39 cellular contexts compared by ENCODE assay signal in the genomic region with DNA sequence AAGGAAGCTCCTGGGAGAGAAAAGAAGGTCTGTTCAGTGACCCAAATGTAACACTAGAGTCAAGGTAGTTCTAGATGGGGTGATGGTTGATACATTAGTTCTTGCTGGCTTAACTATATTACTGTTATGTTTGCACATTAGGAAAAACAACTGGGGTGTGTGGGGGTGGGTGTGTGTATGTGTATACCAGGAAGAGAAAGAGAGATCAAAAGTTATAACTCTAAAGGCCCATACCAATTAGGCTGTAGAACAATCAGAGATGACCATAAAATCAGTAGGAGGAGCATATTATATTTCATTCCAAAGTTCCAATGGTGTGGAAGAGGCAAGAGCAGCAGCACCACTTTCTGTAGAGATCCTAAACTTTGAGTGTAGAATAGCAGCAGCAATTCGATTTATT.
"Had no signal": no experiment of that assay in that cellular context is flagged by ENCODE, and none has a peak within 500 bp of the region (broad histone marks: within the 10 kb centered on the region; RNA-seq: fewer than 3 reads in every experiment).

No MANE protein-coding gene starts in this region.

- H3K4me1 ChIP-seq: ascending aorta, body of pancreas, breast epithelium had no signal

- H3K9me3 Mint-ChIP-seq: activated CD4-positive, alpha-beta memory T cell treated with anti-CD3 and anti-CD28 coated beads, Interleukin-2, amount 10 ng/mL, durations not matched to agents 7 days and 5 days; activated naive CD4-positive, alpha-beta T cell treated with anti-CD3 and anti-CD28 coated beads, Interleukin-2, amount 50 U/mL, for 24 hours; activated naive CD8-positive, alpha-beta T cell treated with anti-CD3 and anti-CD28 coated beads, Interleukin-2, amount 10 ng/mL, durations not matched to agents 7 days and 5 days; activated naive CD8-positive, alpha-beta T cell treated with anti-CD3 and anti-CD28 coated beads, Interleukin-2, amount 50 U/mL, for 24 hours; activated T-cell treated with anti-CD3 and anti-CD28 coated beads, Interleukin-2, amount 50 U/mL, for 24 hours; activated T-helper 2 cell treated with anti-CD3 and anti-CD28 coated beads, Interferon-gamma antibody, Interleukin-2, Interleukin-4, amounts not matched to agents 10 μg/mL and 5 μg/mL and 100 μg/mL, durations not matched to agents 14 hours and 24 hours and 36 hours; T-helper 2 cell treated with Interferon-gamma antibody and Interleukin-4, amounts not matched to agents 5 μg/mL and 100 μg/mL, for 36 hours had no signal

- ATAC-seq: activated CD4-positive, alpha-beta T cell treated with anti-CD3 and anti-CD28 coated beads for 36 hours; activated CD4-positive, CD25-positive, alpha-beta regulatory T cell treated with anti-CD3 and anti-CD28 coated beads, Interleukin-2, amount 50 U/mL, for 24 hours; activated CD8-positive, alpha-beta memory T cell treated with anti-CD3 and anti-CD28 coated beads, Interleukin-2, amount 10 ng/mL, durations not matched to agents 7 days and 5 days; activated CD8-positive, alpha-beta T cell treated with anti-CD3 and anti-CD28 coated beads, Interleukin-2, amount 10 ng/mL, durations not matched to agents 7 days and 5 days; activated naive CD8-positive, alpha-beta T cell treated with anti-CD3 and anti-CD28 coated beads, Interleukin-2, amount 50 U/mL, for 24 hours; body of pancreas; WTC11 had no signal

- H3K27ac ChIP-seq: ascending aorta, body of pancreas, brain microvascular endothelial cell, breast epithelium, WERI-Rb-1 had no signal

- H3K4me3 ChIP-seq: ascending aorta, body of pancreas, breast epithelium had no signal

- H3K27me3 Mint-ChIP-seq: activated naive CD4-positive, alpha-beta T cell treated with anti-CD3 and anti-CD28 coated beads, Interleukin-2, amount 10 ng/mL, durations not matched to agents 7 days and 5 days; activated naive CD4-positive, alpha-beta T cell treated with anti-CD3 and anti-CD28 coated beads, Interleukin-2, amount 50 U/mL, for 24 hours; activated naive CD8-positive, alpha-beta T cell had no signal

- H3K36me3 Mint-ChIP-seq: activated CD8-positive, alpha-beta memory T cell treated with anti-CD3 and anti-CD28 coated beads, Interleukin-2, amount 10 ng/mL, durations not matched to agents 7 days and 5 days; activated naive CD4-positive, alpha-beta T cell treated with anti-CD3 and anti-CD28 coated beads, Interleukin-2, amount 50 U/mL, for 24 hours; activated naive CD8-positive, alpha-beta T cell had no signal

- H3K27ac Mint-ChIP-seq: activated CD4-positive, alpha-beta memory T cell treated with anti-CD3 and anti-CD28 coated beads, Interleukin-2, amount 10 ng/mL, durations not matched to agents 7 days and 5 days; activated CD4-positive, alpha-beta T cell treated with anti-CD3 and anti-CD28 coated beads for 36 hours; activated CD8-positive, alpha-beta memory T cell treated with anti-CD3 and anti-CD28 coated beads, Interleukin-2, amount 10 ng/mL, durations not matched to agents 7 days and 5 days; activated CD8-positive, alpha-beta T cell treated with anti-CD3 and anti-CD28 coated beads, Interleukin-2, amount 10 ng/mL, durations not matched to agents 7 days and 5 days; activated naive CD4-positive, alpha-beta T cell treated with anti-CD3 and anti-CD28 coated beads, Interleukin-2, amount 10 ng/mL, durations not matched to agents 7 days and 5 days; activated naive CD4-positive, alpha-beta T cell treated with anti-CD3 and anti-CD28 coated beads, Interleukin-2, amount 50 U/mL, for 24 hours; activated naive CD8-positive, alpha-beta T cell; activated naive CD8-positive, alpha-beta T cell treated with anti-CD3 and anti-CD28 coated beads, Interleukin-2, amount 10 ng/mL, durations not matched to agents 7 days and 5 days; activated naive CD8-positive, alpha-beta T cell treated with anti-CD3 and anti-CD28 coated beads, Interleukin-2, amount 50 U/mL, for 24 hours; activated T-cell treated with anti-CD3 and anti-CD28 coated beads, Interleukin-2, amount 50 U/mL, for 24 hours; activated T-helper 2 cell treated with anti-CD3 and anti-CD28 coated beads, Interferon-gamma antibody, Interleukin-2, Interleukin-4, amounts not matched to agents 10 μg/mL and 5 μg/mL and 100 μg/mL, durations not matched to agents 14 hours and 24 hours and 36 hours; T-helper 1 cell treated with Interleukin-12 subunit alpha and Interleukin-12 subunit beta and Interleukin-4 antibody, amounts not matched to agents 30 μg/mL and 1 μg/mL, for 36 hours; T-helper 2 cell treated with Interferon-gamma antibody and Interleukin-4, amounts not matched to agents 5 μg/mL and 100 μg/mL, for 36 hours; WTC11 had no signal

- DNase-seq: activated CD4-positive, alpha-beta memory T cell treated with anti-CD3 and anti-CD28 coated beads, Interleukin-2, amount 10 ng/mL, durations not matched to agents 7 days and 5 days; activated CD4-positive, alpha-beta T cell treated with anti-CD3 and anti-CD28 coated beads for 1 hour; activated CD4-positive, alpha-beta T cell treated with anti-CD3 and anti-CD28 coated beads for 36 hours; activated CD4-positive, alpha-beta T cell treated with anti-CD3 and anti-CD28 coated beads for 48 hours; activated CD4-positive, alpha-beta T cell treated with anti-CD3 and anti-CD28 coated beads, Interleukin-2, amount 10 ng/mL, durations not matched to agents 7 days and 5 days; activated CD4-positive, alpha-beta T cell treated with anti-CD3 and anti-CD28 coated beads, Interleukin-2, amount 50 U/mL, for 48 hours; activated CD4-positive, CD25-positive, alpha-beta regulatory T cell; activated CD8-positive, alpha-beta memory T cell treated with anti-CD3 and anti-CD28 coated beads for 24 hours; activated CD8-positive, alpha-beta memory T cell treated with anti-CD3 and anti-CD28 coated beads, Interleukin-2, amount 10 ng/mL, durations not matched to agents 7 days and 5 days; activated CD8-positive, alpha-beta memory T cell treated with anti-CD3 and anti-CD28 coated beads, Interleukin-2, amount 50 U/mL, for 48 hours; activated CD8-positive, alpha-beta T cell treated with anti-CD3 and anti-CD28 coated beads, Interleukin-2, amount 10 ng/mL, durations not matched to agents 7 days and 5 days; activated effector memory CD4-positive, alpha-beta T cell treated with Interleukin-2 at 50 U/mL for 16 hours; activated gamma-delta T cell; activated naive CD4-positive, alpha-beta T cell treated with anti-CD3 and anti-CD28 coated beads, Interleukin-2, amount 10 ng/mL, durations not matched to agents 7 days and 5 days; activated naive CD4-positive, alpha-beta T cell treated with Interleukin-2 at 50 U/mL for 16 hours; activated naive CD8-positive, alpha-beta T cell treated with anti-CD3 and anti-CD28 coated beads, Interleukin-2, amount 10 ng/mL, durations not matched to agents 7 days and 5 days; activated naive CD8-positive, alpha-beta T cell treated with anti-CD3 and anti-CD28 coated beads, Interleukin-2, amount 50 U/mL, for 24 hours; activated T-cell treated with anti-CD3 and anti-CD28 coated beads, Interleukin-2, amount 50 U/mL, for 24 hours; activated T-cell treated with anti-CD3 and anti-CD28 coated beads, Interleukin-2, amount 50 U/mL, for 48 hours; amygdala; anterior cingulate cortex; body of pancreas; brain microvascular endothelial cell; central memory CD4-positive, alpha-beta T cell; SW 1271; T-helper 1 cell; T-helper 2 cell; T-helper 9 cell; WERI-Rb-1 had no signal

- FAIRE-seq: TTC549 had no signal

- H3K4me1 Mint-ChIP-seq: activated CD4-positive, alpha-beta T cell treated with anti-CD3 and anti-CD28 coated beads for 36 hours; activated CD8-positive, alpha-beta memory T cell treated with anti-CD3 and anti-CD28 coated beads, Interleukin-2, amount 10 ng/mL, durations not matched to agents 7 days and 5 days; activated naive CD4-positive, alpha-beta T cell treated with anti-CD3 and anti-CD28 coated beads, Interleukin-2, amount 50 U/mL, for 24 hours; activated naive CD8-positive, alpha-beta T cell treated with anti-CD3 and anti-CD28 coated beads, Interleukin-2, amount 50 U/mL, for 24 hours; WTC11 had no signal

- H3K27me3 ChIP-seq: ascending aorta, body of pancreas, brain microvascular endothelial cell had no signal

- H3K36me3 ChIP-seq: ascending aorta, brain microvascular endothelial cell, breast epithelium, WERI-Rb-1 had no signal

- H3K4me3 Mint-ChIP-seq: activated CD4-positive, alpha-beta memory T cell treated with anti-CD3 and anti-CD28 coated beads, Interleukin-2, amount 10 ng/mL, durations not matched to agents 7 days and 5 days; activated CD4-positive, alpha-beta T cell treated with anti-CD3 and anti-CD28 coated beads for 36 hours; activated CD4-positive, alpha-beta T cell treated with anti-CD3 and anti-CD28 coated beads, Interleukin-2, amount 10 ng/mL, durations not matched to agents 7 days and 5 days; activated CD8-positive, alpha-beta memory T cell treated with anti-CD3 and anti-CD28 coated beads, Interleukin-2, amount 10 ng/mL, durations not matched to agents 7 days and 5 days; activated CD8-positive, alpha-beta T cell treated with anti-CD3 and anti-CD28 coated beads, Interleukin-2, amount 10 ng/mL, durations not matched to agents 7 days and 5 days; activated naive CD4-positive, alpha-beta T cell treated with anti-CD3 and anti-CD28 coated beads, Interleukin-2, amount 10 ng/mL, durations not matched to agents 7 days and 5 days; activated naive CD4-positive, alpha-beta T cell treated with anti-CD3 and anti-CD28 coated beads, Interleukin-2, amount 50 U/mL, for 24 hours; activated naive CD8-positive, alpha-beta T cell; activated naive CD8-positive, alpha-beta T cell treated with anti-CD3 and anti-CD28 coated beads, Interleukin-2, amount 10 ng/mL, durations not matched to agents 7 days and 5 days; activated naive CD8-positive, alpha-beta T cell treated with anti-CD3 and anti-CD28 coated beads, Interleukin-2, amount 50 U/mL, for 24 hours; activated T-cell treated with anti-CD3 and anti-CD28 coated beads, Interleukin-2, amount 50 U/mL, for 24 hours; T-helper 1 cell treated with Interleukin-12 subunit alpha and Interleukin-12 subunit beta and Interleukin-4 antibody, amounts not matched to agents 30 μg/mL and 1 μg/mL, for 36 hours; T-helper 2 cell treated with Interferon-gamma antibody and Interleukin-4, amounts not matched to agents 5 μg/mL and 100 μg/mL, for 36 hours; WTC11 had no signal

- H3K9me3 ChIP-seq: ascending aorta, body of pancreas, breast epithelium had no signal
